In the genomic region with DNA sequence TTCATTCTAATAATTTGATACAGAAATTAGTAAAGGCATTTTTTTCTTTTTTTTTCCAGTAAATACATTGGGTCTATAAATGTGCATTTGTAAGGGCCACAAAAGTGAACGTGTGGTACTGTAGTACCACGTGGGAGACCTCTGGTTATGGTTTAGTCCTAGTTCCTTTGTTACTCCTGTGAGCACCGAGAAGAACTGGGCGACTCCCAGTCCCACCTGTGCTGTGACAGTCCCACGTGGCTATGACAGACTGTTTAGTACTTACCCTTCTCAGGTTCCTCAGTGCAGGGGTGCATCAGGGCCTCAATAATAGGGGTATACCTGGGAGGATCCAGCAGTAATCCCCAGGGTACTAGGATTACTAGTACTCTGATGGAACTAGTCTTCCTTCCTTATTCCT, we compare ENCODE assay signal across 19 cellular contexts. TPM values are rescaled to one million over a fixed set of nuclear protein-coding genes. Genes with fewer than 3 reads are reported as not detected.
A peak's percentile ranks its signal among the peaks of the same experiment; 100 is the strongest.
DNase-seq lines count a peak whose midpoint lies in the region; ATAC-seq, FAIRE-seq and TF ChIP-seq lines count a peak whose summit lies in the region.
"Had no signal": no experiment of that assay in that cellular context is flagged by ENCODE, and none has a peak within 500 bp of the region (broad histone marks: within the 10 kb centered on the region; RNA-seq: fewer than 3 reads in every experiment).

No MANE protein-coding gene starts in this region.

- TF ChIP-seq POLR2A in GM12891 (IDR thresholded peaks at IDR 0.05; ENCODE audit: low read depth, low read length) (no peak), endothelial cell of umbilical vein (IDR thresholded peaks at IDR 0.05; ENCODE audit: low read depth, low read length) (no peak)

- H3K4me1 ChIP-seq in A673 (ENCODE audit: insufficient read depth, low read length, poor library complexity, severe bottlenecking) (no peaks in the 10 kb centered on the region), endothelial cell of umbilical vein (ENCODE audit: control insufficient read depth, extremely low read depth, insufficient read depth, low read length) (no peaks in the 10 kb centered on the region)
- H3K4me1 ChIP-seq: BE2C had no signal

- H3K4me3 ChIP-seq in A673 (ENCODE audit: low read depth, low read length, poor library complexity, severe bottlenecking) (no peak overlapping the region), endothelial cell of umbilical vein (replicated peaks in 1 of 3; ENCODE audit: insufficient read depth in 1 of 3, low read depth in 1 of 3, low read length in 3 of 3) (no peak overlapping the region)

- no peaks in the 10 kb centered on the region for H3K79me2 ChIP-seq in endothelial cell of umbilical vein (ENCODE audit: control insufficient read depth, insufficient read depth, low read length)

- H3K9me3 ChIP-seq in A673 (ENCODE audit: low read depth, low read length, poor library complexity, severe bottlenecking), result no peaks in the 10 kb centered on the region
- H3K9me3 ChIP-seq in endothelial cell of umbilical vein (replicated peaks; ENCODE audit: control insufficient read depth, insufficient read depth, low read length), result no peaks in the 10 kb centered on the region
- H3K9me3 ChIP-seq: BE2C had no signal

- H4K20me1 ChIP-seq in endothelial cell of umbilical vein (replicated peaks; ENCODE audit: control insufficient read depth, extremely low read depth, insufficient read depth, low read length), result no peaks in the 10 kb centered on the region

- H3K36me3 ChIP-seq in A673 (ENCODE audit: insufficient read depth, low read length, poor library complexity, severe bottlenecking) (peaks cover 6% of the 10 kb centered on the region), endothelial cell of umbilical vein (ENCODE audit: control insufficient read depth in 2 of 2, extremely low read depth in 1 of 2, insufficient read depth in 2 of 2, low read length in 2 of 2) (peaks cover 4 to 7% of the 10 kb centered on the region in 2 experiments)

- H3K27me3 ChIP-seq in A673 (replicated peaks; ENCODE audit: insufficient read depth, low read depth, low read length, poor library complexity), result no peaks in the 10 kb centered on the region
- H3K27me3 ChIP-seq in endothelial cell of umbilical vein (ENCODE audit: control insufficient read depth in 2 of 2, insufficient read depth in 2 of 2, low read length in 2 of 2), result no peaks in the 10 kb centered on the region
- H3K27me3 ChIP-seq: BE2C had no signal

- intact Hi-C loops in A673 (cut with micrococcal nuclease; ENCODE audit: unreplicated experiment) (no loop called here), endothelial cell of umbilical vein (cut with micrococcal nuclease) (loop anchor here (5.0 kb wide), 1 partner anchor 166 kb away; no protein-coding TSS in a partner anchor)

- ATAC-seq in HG03280 (IDR thresholded peaks at IDR 0.05; ENCODE audit: unreplicated experiment), result no peak
- ATAC-seq in GM18870 (IDR thresholded peaks at IDR 0.05; ENCODE audit: unreplicated experiment), result no peak

- H3K4me2 ChIP-seq in endothelial cell of umbilical vein (ENCODE audit: insufficient read depth, low read length), result no peak overlapping the region

- H2AFZ ChIP-seq in endothelial cell of umbilical vein (ENCODE audit: low read depth, low read length), result no peak overlapping the region

- BruUV-seq in A673 (replicated peaks; lab: Mats Ljungman, UMichigan) (TSS peak; percentile 28), endothelial cell of umbilical vein (replicated peaks; lab: Mats Ljungman, UMichigan) (TSS peak; percentile 21)

- POLR2A ChIA-PET in A673 (lab: Charles Lee; ENCODE audit: low non-redundant PET) (no interaction called here), endothelial cell of umbilical vein (lab: Charles Lee) (no interaction called here)

- H3K9me1 ChIP-seq in endothelial cell of umbilical vein (replicated peaks; ENCODE audit: control insufficient read depth, extremely low read depth, insufficient read depth, low read length), result no peaks in the 10 kb centered on the region

- no peak overlapping the region for H3K9ac ChIP-seq in endothelial cell of umbilical vein (replicated peaks; ENCODE audit: extremely low read depth, insufficient read depth, low read length)

- peak; percentile 31 for FAIRE-seq in GM12891 (lab: Jason Lieb, UNC)
- no peak for FAIRE-seq in endothelial cell of umbilical vein (lab: Jason Lieb, UNC)
- FAIRE-seq: H54 had no signal

- no peak for DNase-seq in A673 (ENCODE audit: low spot score)
- no peak for DNase-seq in GM12891 (ENCODE audit: insufficient read length, low spot score)
- peak; percentile 31 for DNase-seq in NCI-H2171 treated with DMSO at 0.1 percent for 48 hours (lab: John Stamatoyannopoulos, UW)
- DNase-seq in endothelial cell of umbilical vein (ENCODE audit: low read depth, low spot score), result no peak
- no peak for DNase-seq in stimulated activated naive CD4-positive, alpha-beta T cell treated with Interleukin-2 at 50 U/mL for 16 hours (lab: John Stamatoyannopoulos, UW)
- DNase-seq: 8988T; BE2C; C1 segment of cervical spinal cord; CD4-positive, CD25-positive, alpha-beta regulatory T cell; CD8-positive, alpha-beta memory T cell; COR-L47; DMS153; DMS79; GDM1; HCEC 1CT; KG1 had no signal

- CTCF ChIA-PET in A673 (lab: Charles Lee) (no interaction called here), endothelial cell of umbilical vein (lab: Charles Lee) (interaction anchor here (1.3 to 3.7 kb wide), 2 partner anchors 168 to 184 kb away, joined by 4 to 21 read pairs; no protein-coding TSS in a partner anchor)

- dilution Hi-C loops in endothelial cell of umbilical vein (cut with MboI; ENCODE audit: extremely low pct_ligation_motif_present, low sequenced_read_pairs), result no loop called here

- H3K27ac ChIP-seq in A673 (ENCODE audit: low read depth, low read length, poor library complexity, severe bottlenecking) (no peak overlapping the region), endothelial cell of umbilical vein (ENCODE audit: insufficient read depth, low read depth, low read length) (no peak overlapping the region)

- TF ChIP-seq CTCF in A673 (conservative IDR thresholded peaks at IDR 0.05; ENCODE audit: low read depth, low read length) (no peak), endothelial cell of umbilical vein (IDR thresholded peaks at IDR 0.05; ENCODE audit: extremely low read depth in 1 of 2, insufficient read depth in 1 of 2, low read depth in 1 of 2, low read length in 2 of 2) (no peak)

TF ChIP-seq in GM12891, 5 proteins besides CTCF, POLR2A, EP300 and RAD21:
- TF ChIP-seq SPI1 (IDR thresholded peaks at IDR 0.05; ENCODE audit: low read depth, low read length) (no peak), POU2F2 (IDR thresholded peaks at IDR 0.05; ENCODE audit: low read depth, low read length) (no peak), TAF1 (IDR thresholded peaks at IDR 0.05; ENCODE audit: low read depth, low read length) (no peak), POLR2AphosphoS5 (IDR thresholded peaks at IDR 0.05; ENCODE audit: low read depth, low read length) (no peak), PAX5 (IDR thresholded peaks at IDR 0.05; ENCODE audit: insufficient read depth, low read length, severe bottlenecking) (no peak)
TF ChIP-seq in GM12891: peak in this region for 0.

TF ChIP-seq in endothelial cell of umbilical vein, 7 proteins besides CTCF, POLR2A, EP300 and RAD21:
- TF ChIP-seq POLR2AphosphoS5 (IDR thresholded peaks at IDR 0.05; ENCODE audit: insufficient read depth, low read depth, low read length), result no peak
- TF ChIP-seq GATA2 (IDR thresholded peaks at IDR 0.05; ENCODE audit: insufficient read depth, insufficient read length, low read depth, low read length), result no peak
- TF ChIP-seq JUN (IDR thresholded peaks at IDR 0.05; ENCODE audit: borderline replicate concordance, insufficient read depth, insufficient read length, low read depth), result no peak
- TF ChIP-seq MYC (IDR thresholded peaks at IDR 0.05; ENCODE audit: low read depth, low read length), result no peak
- TF ChIP-seq EZH2 (IDR thresholded peaks at IDR 0.05; ENCODE audit: borderline replicate concordance, low read depth, low read length, severe bottlenecking), result no peak
- no peak for TF ChIP-seq FOS (IDR thresholded peaks at IDR 0.05; ENCODE audit: borderline replicate concordance, insufficient read depth, low read length)
- TF ChIP-seq MAX (IDR thresholded peaks at IDR 0.05; ENCODE audit: insufficient read depth, insufficient read length), result no peak

RNA-seq across cellular contexts. Expression of gene LRRC70, which starts 49.3 kb away (rescaled TPM):
- total RNA-seq in A673 (2021) (1.8 and 2.0 TPM in 2 replicates), endothelial cell of umbilical vein (24.5 and 26.5 TPM in 2 replicates)
- 0.98 TPM for polyA plus RNA-seq in GM12891 (2012; ENCODE audit: low read depth, missing spikeins)
- 28.8 and 32.6 TPM in 2 replicates for polyA plus RNA-seq in endothelial cell of umbilical vein
- 34.3 and 42.2 TPM in 2 replicates for polyA plus RNA-seq in endothelial cell of umbilical vein (2011; cell fraction: cytosol; rRNA removed)
- polyA plus RNA-seq in endothelial cell of umbilical vein (2011; cell fraction: nucleus; rRNA removed), result 50.6 and 56.2 TPM in 2 replicates
- 23.2 and 31.6 TPM in 2 replicates for polyA plus RNA-seq in endothelial cell of umbilical vein (2012)
- 22.6 and 30.1 TPM in 2 replicates for polyA minus RNA-seq in endothelial cell of umbilical vein
- polyA minus RNA-seq in endothelial cell of umbilical vein (2011; cell fraction: cytosol; rRNA and poly(A)+ RNA removed), result not detected
- 57.5 and 74.3 TPM in 2 replicates for polyA minus RNA-seq in endothelial cell of umbilical vein (2011; cell fraction: nucleus; rRNA and poly(A)+ RNA removed)
